In the genomic region with DNA sequence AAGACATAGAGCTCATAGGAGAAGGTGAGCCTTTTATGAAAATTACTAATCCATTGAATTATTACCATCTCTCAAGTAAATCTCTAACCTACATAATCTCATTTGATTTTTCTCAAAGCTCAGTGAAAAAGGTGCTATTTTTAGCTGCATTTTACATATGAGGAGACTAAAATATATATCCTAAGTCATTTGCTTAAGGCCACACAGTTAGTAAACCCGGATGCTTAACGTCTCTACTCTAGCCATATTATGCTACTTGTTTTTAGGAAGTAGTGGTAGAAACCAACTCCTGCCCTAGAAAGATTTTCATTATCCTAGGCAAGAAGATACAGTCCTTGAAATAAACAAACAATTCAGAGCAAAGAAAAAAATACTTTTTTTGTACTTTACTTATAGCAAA, we compare ENCODE assay signal across 18 cellular contexts.
DNase-seq lines count a peak whose midpoint lies in the region; ATAC-seq and TF ChIP-seq lines count a peak whose summit lies in the region.
"Had no signal": no experiment of that assay in that cellular context is flagged by ENCODE, and none has a peak within 500 bp of the region (broad histone marks: within the 10 kb centered on the region; RNA-seq: fewer than 3 reads in every experiment).

No MANE protein-coding gene starts in this region.

- no peak for DNase-seq in activated T-cell treated with anti-CD3 and anti-CD28 coated beads for 4 hours
- no peak for DNase-seq in NCI-H510A treated with DMSO at 0.1 percent for 48 hours (lab: John Stamatoyannopoulos, UW)
- DNase-seq in kidney tubule cell (ENCODE audit: low spot score), result no peak
- DNase-seq in mammary epithelial cell, result no peak
- DNase-seq: C1 segment of cervical spinal cord, DMS79, KBM-7, NCI-H1092 treated with DMSO at 0.1 percent for 48 hours, NCI-H1694, NCI-H2107, NCI-H345, NCI-H69, T1000 had no signal

- H3K79me2 ChIP-seq in mammary epithelial cell (ENCODE audit: insufficient read depth, low read length), result no peaks in the 10 kb centered on the region

- no peaks in the 10 kb centered on the region for H3K27me3 ChIP-seq in mammary epithelial cell (ENCODE audit: insufficient read depth, low read length)

- TF ChIP-seq CTCF in mammary epithelial cell (conservative IDR thresholded peaks at IDR 0.05 in 1 of 2, IDR thresholded peaks at IDR 0.05 in 1 of 2; ENCODE audit: extremely low read depth in 1 of 2, insufficient read depth in 1 of 2, low read depth in 1 of 2, low read length in 2 of 2), result no peak

- ATAC-seq in GM18502 (IDR thresholded peaks at IDR 0.05; ENCODE audit: poor library complexity, unreplicated experiment), result peak; percentile 74
- ATAC-seq in GM21367 (IDR thresholded peaks at IDR 0.05; ENCODE audit: unreplicated experiment), result peak; percentile 62
- peak; percentile 78 for ATAC-seq in HG02852 (IDR thresholded peaks at IDR 0.05; ENCODE audit: unreplicated experiment)
- peak; percentile 74 for ATAC-seq in HG03565 (IDR thresholded peaks at IDR 0.05; ENCODE audit: unreplicated experiment)

- WGBS in mammary epithelial cell (ENCODE audit: low coverage, missing lambda C conversion rate), result 77% methylated on average over 2 of the region's 2 CpGs

- no peak overlapping the region for H3K4me3 ChIP-seq in mammary epithelial cell (replicated peaks in 1 of 3; ENCODE audit: insufficient read depth in 1 of 3, low read depth in 2 of 3, low read length in 3 of 3)
- H3K4me3 ChIP-seq: HAP-1 had no signal

- CTCF ChIA-PET in mammary epithelial cell (lab: Charles Lee; ENCODE audit: low non-redundant PET), result no interaction called here

- H3K36me3 ChIP-seq in mammary epithelial cell (ENCODE audit: insufficient read depth, low read length), result no peaks in the 10 kb centered on the region
- H3K36me3 ChIP-seq: HAP-1 had no signal

- H3K9ac ChIP-seq in mammary epithelial cell (ENCODE audit: insufficient read depth, low read length), result no peak overlapping the region

- no peak overlapping the region for H2AFZ ChIP-seq in mammary epithelial cell (ENCODE audit: low read depth, low read length)

- dilution Hi-C loops in mammary epithelial cell (cut with HindIII; ENCODE audit: low sequenced_read_pairs), result no loop called here

- no peak overlapping the region for H3K27ac ChIP-seq in mammary epithelial cell (ENCODE audit: insufficient read depth, low read depth, low read length)

- no peaks in the 10 kb centered on the region for H3K9me3 ChIP-seq in mammary epithelial cell (replicated peaks; ENCODE audit: insufficient read depth, low read length)
- H3K9me3 ChIP-seq: HAP-1 had no signal

- in situ Hi-C loops in mammary epithelial cell (cut with MboI; ENCODE audit: low sequenced_read_pairs in 2 of 2), result no loop called here

- no peak overlapping the region for H3K4me2 ChIP-seq in mammary epithelial cell (ENCODE audit: insufficient read depth, low read depth, low read length)

- H3K4me1 ChIP-seq in mammary epithelial cell (ENCODE audit: insufficient read depth, low read length), result no peaks in the 10 kb centered on the region
- H3K4me1 ChIP-seq: HAP-1 had no signal

- intact Hi-C loops in mammary epithelial cell (cut with micrococcal nuclease), result no loop called here

- BruUV-seq in mammary epithelial cell (replicated peaks; lab: Mats Ljungman, UMichigan), result no TSS peak

- H4K20me1 ChIP-seq in mammary epithelial cell (ENCODE audit: insufficient read depth, low read length), result no peaks in the 10 kb centered on the region
